In genomic region chr17:81238815-81239713, GRCh38 we compare ENCODE assay signal across 8 cellular contexts. TPM values are rescaled to one million over a fixed set of nuclear protein-coding genes. Genes with fewer than 3 reads are reported as not detected.
DNase-seq lines count a peak whose midpoint lies in the region; ATAC-seq and TF ChIP-seq lines count a peak whose summit lies in the region.

Gene NDUFAF8 (plus strand): TSS chr17:81239318. CDS start chr17:81239364, 46 bp downstream.
A gene with protein sequence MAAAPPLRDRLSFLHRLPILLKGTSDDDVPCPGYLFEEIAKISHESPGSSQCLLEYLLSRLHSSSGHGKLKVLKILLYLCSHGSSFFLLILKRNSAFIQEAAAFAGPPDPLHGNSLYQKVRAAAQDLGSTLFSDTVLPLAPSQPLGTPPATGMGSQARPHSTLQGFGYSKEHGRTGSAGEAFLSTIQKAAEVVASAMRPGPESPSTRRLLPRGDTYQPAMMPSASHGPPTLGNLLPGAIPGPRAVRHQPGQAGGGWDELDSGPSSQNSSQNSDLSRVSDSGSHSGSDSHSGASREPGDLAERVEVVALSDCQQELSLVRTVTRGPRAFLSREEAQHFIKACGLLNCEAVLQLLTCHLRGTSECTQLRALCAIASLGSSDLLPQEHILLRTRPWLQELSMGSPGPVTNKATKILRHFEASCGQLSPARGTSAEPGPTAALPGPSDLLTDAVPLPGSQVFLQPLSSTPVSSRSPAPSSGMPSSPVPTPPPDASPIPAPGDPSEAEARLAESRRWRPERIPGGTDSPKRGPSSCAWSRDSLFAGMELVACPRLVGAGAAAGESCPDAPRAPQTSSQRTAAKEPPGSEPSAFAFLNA (minus strand): TSS chr17:81239055. CDS start chr17:81239033, 22 bp downstream.

- H3K4me3 ChIP-seq in LNCaP clone FGC (ENCODE audit: low read depth, low read length), result peak within 1 kb of the TSS; percentile 96
- peak within 1 kb of the TSS; percentile 73 to 91 (median 82) for H3K4me3 ChIP-seq in fibroblast of lung (replicated peaks in 1 of 4; ENCODE audit: control extremely low read depth in 1 of 4, insufficient read depth in 1 of 4, low read depth in 3 of 4, low read length in 4 of 4)
- H3K4me3 ChIP-seq in naive thymus-derived CD4-positive, alpha-beta T cell (ENCODE audit: low read length), result peak within 1 kb of the TSS; percentile 71

- POLR2A ChIA-PET in RWPE1 (lab: Yijun Ruan, JAX; ENCODE audit: low non-redundant PET), result interaction anchor here (0.5 to 1.6 kb wide), 6 partner anchors 16 to 590 kb away, joined by 3 to 8 read pairs (median 4); partner anchors contain the start of gene CEP131
- POLR2A ChIA-PET in naive thymus-derived CD4-positive, alpha-beta T cell (lab: Charles Lee), result interaction anchor here (0.7 to 2.2 kb wide), 16 partner anchors 12 to 1401 kb away, joined by 3 to 24 read pairs (median 4); partner anchors contain the start of genes ACTG1, CEP131, FAAP100 and SLC38A10

- peaks cover 40% of the 10 kb centered on the region for H3K79me2 ChIP-seq in fibroblast of lung (ENCODE audit: control insufficient read depth, insufficient read depth, low read length)

- H3K36me3 ChIP-seq in fibroblast of lung (ENCODE audit: control insufficient read depth, insufficient read depth, low read length), result peaks cover 12% of the 10 kb centered on the region
- H3K36me3 ChIP-seq in naive thymus-derived CD4-positive, alpha-beta T cell (ENCODE audit: control insufficient read depth in 2 of 3, insufficient read depth in 3 of 3, low read length in 3 of 3), result peaks cover 0 to 21% (median 0%) of the 10 kb centered on the region in 3 experiments

- TF ChIP-seq CTCF in LNCaP clone FGC (IDR thresholded peaks at IDR 0.05; ENCODE audit: control insufficient read depth, extremely low read depth, insufficient read depth) (no peak), RWPE1 (conservative IDR thresholded peaks at IDR 0.05; ENCODE audit: low read depth) (no peak), fibroblast of lung (conservative IDR thresholded peaks at IDR 0.05 in 1 of 2, IDR thresholded peaks at IDR 0.05 in 1 of 2; ENCODE audit: low read depth in 1 of 2, low read length in 2 of 2) (no peak)

- H2AFZ ChIP-seq in fibroblast of lung (ENCODE audit: low read length), result peak within 1 kb of the TSS; percentile 22

- no peaks in the 10 kb centered on the region for H3K27me3 ChIP-seq in fibroblast of lung (ENCODE audit: control insufficient read depth, insufficient read depth, low read length)
- no peaks in the 10 kb centered on the region for H3K27me3 ChIP-seq in naive thymus-derived CD4-positive, alpha-beta T cell (ENCODE audit: control insufficient read depth in 2 of 2, insufficient read depth in 2 of 2, low read length in 2 of 2)

- peak; percentile 99 for ATAC-seq in activated T-helper 17 cell treated with anti-CD3 and anti-CD28 coated beads, Interleukin-2, amount 50 U/mL, for 72 hours (replicated peaks)
- ATAC-seq in naive thymus-derived CD4-positive, alpha-beta T cell, result peak; percentile 98
- peak; percentile 93 to 94 for ATAC-seq in stimulated activated naive B cell treated with anti-CD40 and anti-IgM and Interleukin-4, amounts not matched to agents 10 μg/mL and 1 μg/mL and 100 μg/mL, for 72 hours (replicated peaks)

- no peaks in the 10 kb centered on the region for H3K9me3 Mint-ChIP-seq in activated T-helper 17 cell treated with anti-CD3 and anti-CD28 coated beads, Interleukin-2, amount 50 U/mL, for 72 hours
- no peaks in the 10 kb centered on the region for H3K9me3 Mint-ChIP-seq in naive thymus-derived CD4-positive, alpha-beta T cell
- no peaks in the 10 kb centered on the region for H3K9me3 Mint-ChIP-seq in stimulated activated naive B cell treated with anti-CD40 and anti-IgM and Interleukin-4, amounts not matched to agents 10 μg/mL and 1 μg/mL and 100 μg/mL, for 72 hours

- H3K9me3 ChIP-seq in fibroblast of lung (ENCODE audit: control insufficient read depth, insufficient read depth, low read depth, low read length), result no peaks in the 10 kb centered on the region
- H3K9me3 ChIP-seq in naive thymus-derived CD4-positive, alpha-beta T cell (ENCODE audit: control insufficient read depth in 2 of 3, low read length in 3 of 3), result no peaks in the 10 kb centered on the region

- H4K20me1 ChIP-seq in fibroblast of lung (ENCODE audit: control insufficient read depth, extremely low read depth, insufficient read depth, low read length), result no peaks in the 10 kb centered on the region

- peak within 1 kb of the TSS; percentile 84 for H3K27ac Mint-ChIP-seq in activated T-helper 17 cell treated with anti-CD3 and anti-CD28 coated beads, Interleukin-2, amount 50 U/mL, for 72 hours
- peak within 1 kb of the TSS; percentile 86 to 95 (median 90) for H3K27ac Mint-ChIP-seq in naive thymus-derived CD4-positive, alpha-beta T cell
- peak within 1 kb of the TSS; percentile 99 for H3K27ac Mint-ChIP-seq in stimulated activated naive B cell treated with anti-CD40 and anti-IgM and Interleukin-4, amounts not matched to agents 10 μg/mL and 1 μg/mL and 100 μg/mL, for 72 hours

- H3K4me1 ChIP-seq in fibroblast of lung (ENCODE audit: control insufficient read depth, extremely low read depth, insufficient read depth, low read length), result peaks cover 5% of the 10 kb centered on the region
- H3K4me1 ChIP-seq in naive thymus-derived CD4-positive, alpha-beta T cell (ENCODE audit: control insufficient read depth in 2 of 2, insufficient read depth in 2 of 2, low read length in 2 of 2), result peaks cover 22 to 24% of the 10 kb centered on the region in 2 donors

- peak within 1 kb of the TSS; percentile 92 for H3K27ac ChIP-seq in RWPE1
- peak within 1 kb of the TSS; percentile 60 for H3K27ac ChIP-seq in fibroblast of lung (ENCODE audit: insufficient read depth, low read length)
- H3K27ac ChIP-seq in naive thymus-derived CD4-positive, alpha-beta T cell (ENCODE audit: low read depth, low read length), result peak within 1 kb of the TSS; percentile 79

- peak within 1 kb of the TSS; percentile 99 for H3K4me2 ChIP-seq in fibroblast of lung (ENCODE audit: extremely low read depth, insufficient read depth, low read length)

- intact Hi-C loops in naive thymus-derived CD4-positive, alpha-beta T cell (cut with micrococcal nuclease), result loop anchor here (1.0 to 5.0 kb wide), 6 partner anchors 16 to 621 kb away; partner anchors contain the start of genes FAAP100 (in 1 of the 2), P4HB (in 1 of the 2) and SLC38A10 (in 1 of the 2)

- peaks cover 16% of the 10 kb centered on the region for H3K4me1 Mint-ChIP-seq in activated T-helper 17 cell treated with anti-CD3 and anti-CD28 coated beads, Interleukin-2, amount 50 U/mL, for 72 hours
- H3K4me1 Mint-ChIP-seq in naive thymus-derived CD4-positive, alpha-beta T cell, result peaks cover 17 to 51% (median 38%) of the 10 kb centered on the region in 7 donors
- H3K4me1 Mint-ChIP-seq in stimulated activated naive B cell treated with anti-CD40 and anti-IgM and Interleukin-4, amounts not matched to agents 10 μg/mL and 1 μg/mL and 100 μg/mL, for 72 hours, result peaks cover 35 to 60% of the 10 kb centered on the region in 2 donors

- DNase-seq in Daoy (ENCODE audit: low read depth), result peak; percentile 99
- peak; percentile 92 for DNase-seq in GOT3 (lab: John Stamatoyannopoulos, UW)
- peak; percentile 99 for DNase-seq in LNCaP clone FGC (ENCODE audit: low read depth)
- DNase-seq in RWPE1 (ENCODE audit: low spot score), result peak; percentile 99
- peak; percentile 99 to 100 for DNase-seq in fibroblast of lung (ENCODE audit: low read depth in 2 of 2)
- peak; percentile 87 to 98 (median 97) for DNase-seq in naive thymus-derived CD4-positive, alpha-beta T cell
- peak; percentile 96 for DNase-seq in stimulated activated naive B cell treated with anti-CD40 and anti-IgM and Interleukin-4, amounts not matched to agents 10 μg/mL and 1 μg/mL and 100 μg/mL, for 72 hours

- H3K9ac ChIP-seq in fibroblast of lung (ENCODE audit: insufficient read depth, low read length), result peak within 1 kb of the TSS; percentile 84

- CTCF ChIA-PET in RWPE1 (lab: Yijun Ruan, JAX), result interaction anchor here (0.6 to 0.9 kb wide), 2 partner anchors 15 to 96 kb away, joined by 3 read pairs; no protein-coding TSS in a partner anchor
- CTCF ChIA-PET in naive thymus-derived CD4-positive, alpha-beta T cell (lab: Charles Lee), result interaction anchor here (0.7 to 1.3 kb wide), 3 partner anchors 9 to 245 kb away, joined by 3 read pairs; no protein-coding TSS in a partner anchor

- H3K27me3 Mint-ChIP-seq in activated T-helper 17 cell treated with anti-CD3 and anti-CD28 coated beads, Interleukin-2, amount 50 U/mL, for 72 hours, result no peaks in the 10 kb centered on the region
- no peaks in the 10 kb centered on the region for H3K27me3 Mint-ChIP-seq in naive thymus-derived CD4-positive, alpha-beta T cell
- no peaks in the 10 kb centered on the region for H3K27me3 Mint-ChIP-seq in stimulated activated naive B cell treated with anti-CD40 and anti-IgM and Interleukin-4, amounts not matched to agents 10 μg/mL and 1 μg/mL and 100 μg/mL, for 72 hours

- H3K4me3 Mint-ChIP-seq in activated T-helper 17 cell treated with anti-CD3 and anti-CD28 coated beads, Interleukin-2, amount 50 U/mL, for 72 hours, result peak within 1 kb of the TSS; percentile 83
- peak within 1 kb of the TSS; percentile 92 to 97 (median 95) for H3K4me3 Mint-ChIP-seq in naive thymus-derived CD4-positive, alpha-beta T cell
- H3K4me3 Mint-ChIP-seq in stimulated activated naive B cell treated with anti-CD40 and anti-IgM and Interleukin-4, amounts not matched to agents 10 μg/mL and 1 μg/mL and 100 μg/mL, for 72 hours, result peak within 1 kb of the TSS; percentile 94 to 97

- H3K36me3 Mint-ChIP-seq in activated T-helper 17 cell treated with anti-CD3 and anti-CD28 coated beads, Interleukin-2, amount 50 U/mL, for 72 hours (ENCODE audit: low read depth), result peaks cover 27% of the 10 kb centered on the region
- H3K36me3 Mint-ChIP-seq in naive thymus-derived CD4-positive, alpha-beta T cell, result peaks cover 0 to 6% (median 0%) of the 10 kb centered on the region in 5 donors
- peaks cover 22 to 36% of the 10 kb centered on the region in 2 donors for H3K36me3 Mint-ChIP-seq in stimulated activated naive B cell treated with anti-CD40 and anti-IgM and Interleukin-4, amounts not matched to agents 10 μg/mL and 1 μg/mL and 100 μg/mL, for 72 hours

RNA-seq across cellular contexts. Expression of gene NDUFAF8, which starts in this region (rescaled TPM):
- total RNA-seq in Daoy (2014; rRNA removed; shearing (Covaris generic)), result 59.5 and 75.5 TPM in 2 replicates
- total RNA-seq in activated T-helper 17 cell treated with anti-CD3 and anti-CD28 coated beads, Interleukin-2, amount 50 U/mL, for 72 hours, result 10 to 100 TPM; 33.4 to 68.0 TPM
- total RNA-seq in fibroblast of lung, result 30.6 and 41.9 TPM in 2 replicates
- 102 and 111 TPM in 2 replicates for polyA plus RNA-seq in fibroblast of lung
- 146 and 231 TPM in 2 replicates for polyA plus RNA-seq in fibroblast of lung (2012)
- 0.85 TPM in 1 of 2 replicates, not detected in the other for polyA minus RNA-seq in fibroblast of lung (ENCODE audit: low replicate concordance)
- total RNA-seq in naive thymus-derived CD4-positive, alpha-beta T cell, result 10 to 100 TPM; 34.2 to 45.6 (median 43.5) TPM
- polyA plus RNA-seq in naive thymus-derived CD4-positive, alpha-beta T cell, result 10 to 100 TPM; 60.4 to 85.9 TPM

RNA-seq across cellular contexts. Expression of the second gene that starts in this region (rescaled TPM):
- total RNA-seq in Daoy (2014; rRNA removed; shearing (Covaris generic)), result 17.0 and 24.2 TPM in 2 replicates
- total RNA-seq in activated T-helper 17 cell treated with anti-CD3 and anti-CD28 coated beads, Interleukin-2, amount 50 U/mL, for 72 hours, result 10 to 100 TPM; 26.3 to 35.0 TPM
- total RNA-seq in fibroblast of lung, result 11.2 and 11.3 TPM in 2 replicates
- polyA plus RNA-seq in fibroblast of lung, result 5.6 and 6.8 TPM in 2 replicates
- polyA plus RNA-seq in fibroblast of lung (2012), result 7.2 and 10.4 TPM in 2 replicates
- 4.0 and 15.4 TPM in 2 replicates for polyA minus RNA-seq in fibroblast of lung (ENCODE audit: low replicate concordance)
- total RNA-seq in naive thymus-derived CD4-positive, alpha-beta T cell, result 100 to 1,000 TPM in 2 of 5 experiments, 10 to 100 TPM in 3; 52.6 to 115 (median 90.0) TPM
- 1 to 10 TPM; 3.2 to 5.3 TPM for polyA plus RNA-seq in naive thymus-derived CD4-positive, alpha-beta T cell

Comparison
In these comparisons a context has a peak if more than half of its experiments do, and no peak if none do; other contexts are left out.
1. Peak in every context shown above with its lines: DNase-seq, ATAC-seq, H3K4me3 ChIP-seq and H3K27ac ChIP-seq.